Comparison of ENCODE assay signal across 8 cellular contexts in the genomic region with DNA sequence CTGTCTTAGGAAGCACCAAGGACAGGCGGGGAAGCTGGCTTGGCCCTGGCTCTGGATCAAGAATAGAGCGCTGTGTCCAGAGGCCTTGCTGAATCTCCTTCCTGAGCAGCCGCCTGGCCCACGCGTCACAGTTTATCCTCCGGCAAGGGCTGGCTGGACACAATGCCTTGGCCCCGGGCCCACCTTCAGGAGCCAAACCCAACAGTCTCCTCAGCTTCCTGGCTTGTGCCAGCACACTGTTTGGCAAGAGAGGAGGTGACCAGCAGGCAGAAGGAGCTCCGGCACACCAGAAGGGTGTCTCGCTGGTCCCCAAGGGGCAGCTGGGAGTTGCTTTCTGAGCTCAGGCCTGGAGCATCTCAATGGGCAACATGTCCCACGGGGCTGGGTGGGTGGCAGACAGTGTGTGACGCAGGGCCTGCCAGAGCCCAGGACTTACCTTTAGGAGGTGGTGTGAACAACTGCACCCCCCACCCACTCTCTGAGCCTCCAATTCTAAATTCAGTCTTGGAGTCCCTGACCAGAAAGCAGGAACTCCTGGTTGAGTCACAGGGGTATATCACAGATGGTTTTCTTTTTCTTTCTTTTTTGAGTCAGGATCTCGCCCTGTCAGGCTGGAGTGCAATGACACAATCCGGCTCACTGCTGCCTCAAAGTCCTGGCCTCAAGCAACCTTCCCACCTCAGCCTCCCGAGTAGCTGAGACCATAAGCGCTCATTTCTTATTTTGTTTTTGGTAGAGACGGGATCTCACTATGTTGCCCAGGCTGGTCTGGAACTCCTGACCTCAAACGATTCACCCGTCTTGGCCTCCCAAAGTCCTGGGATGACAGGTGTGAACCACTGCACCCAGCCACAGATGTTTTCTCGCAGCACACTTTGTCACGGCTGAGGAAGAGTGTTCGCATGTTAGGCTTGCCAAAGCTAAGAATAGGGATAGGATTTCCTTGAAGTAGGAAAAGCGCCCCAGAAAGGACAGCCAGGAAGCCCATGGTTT.
A peak's percentile ranks its signal among the peaks of the same experiment; 100 is the strongest.
DNase-seq lines count a peak whose midpoint lies in the region; ATAC-seq and TF ChIP-seq lines count a peak whose summit lies in the region.
"Had no signal": no experiment of that assay in that cellular context is flagged by ENCODE, and none has a peak within 500 bp of the region (broad histone marks: within the 10 kb centered on the region; RNA-seq: fewer than 3 reads in every experiment).

No MANE protein-coding gene starts in this region.

- H3K4me1 ChIP-seq in IMR-90 (ENCODE audit: control insufficient read depth, insufficient read depth, low read length) (peaks cover 3% of the 10 kb centered on the region), adipocyte (ENCODE audit: control insufficient read depth, insufficient read depth, low read length) (peaks cover 9% of the 10 kb centered on the region), right cardiac atrium (ENCODE audit: control insufficient read depth, insufficient read depth, low read length) (peaks cover 6% of the 10 kb centered on the region), suprapubic skin (peaks cover 8% of the 10 kb centered on the region), OCI-LY7 (ENCODE audit: insufficient read depth, low read length, poor library complexity, severe bottlenecking) (peaks cover 12% of the 10 kb centered on the region)

- peak; percentile 75 for DNase-seq in IMR-90
- peak; percentile 77 for DNase-seq in adipocyte (ENCODE audit: low read depth)
- peak; percentile 92 to 97 (median 95) for DNase-seq in right cardiac atrium
- DNase-seq in suprapubic skin (ENCODE audit: low spot score in 2 of 2), result peak; percentile 80 to 83
- no peak for DNase-seq in OCI-LY7 (ENCODE audit: low spot score)
- DNase-seq: T-helper 1 cell had no signal

- H3K27ac ChIP-seq in IMR-90 (ENCODE audit: insufficient read depth, low read length) (no peak overlapping the region), right cardiac atrium (ENCODE audit: low read length) (peak overlapping the region; percentile 8), suprapubic skin (no peak overlapping the region), OCI-LY7 (ENCODE audit: low read depth, low read length, poor library complexity, severe bottlenecking) (no peak overlapping the region)

- no peak overlapping the region for H3K23ac ChIP-seq in IMR-90 (ENCODE audit: low read depth, low read length)

- no peaks in the 10 kb centered on the region; the same call in 1 of the 2 replicates for H3K9me3 ChIP-seq in IMR-90 (ENCODE audit: control insufficient read depth, insufficient read depth, low read length)
- peaks cover 4% of the 10 kb centered on the region for H3K9me3 ChIP-seq in adipocyte (ENCODE audit: control insufficient read depth, low read length)
- no peaks in the 10 kb centered on the region for H3K9me3 ChIP-seq in right cardiac atrium (ENCODE audit: control insufficient read depth, low read length)
- no peaks in the 10 kb centered on the region for H3K9me3 ChIP-seq in suprapubic skin
- H3K9me3 ChIP-seq in OCI-LY7 (ENCODE audit: low read length), result no peaks in the 10 kb centered on the region

- intact Hi-C loops in IMR-90 (cut with micrococcal nuclease), result loop anchor here (10.0 kb wide), 1 partner anchor 418 kb away; no protein-coding TSS in a partner anchor
- intact Hi-C loops in right cardiac atrium (cut with DNase I), result loop anchor here in 2 of 4 donors (10.0 kb wide), 2 partner anchors 78 to 358 kb away; a partner anchor contains a TSS
- intact Hi-C loops in OCI-LY7 (cut with micrococcal nuclease; ENCODE audit: unreplicated experiment), result no loop called here

- H3K4me2 ChIP-seq in IMR-90 (ENCODE audit: low read depth, low read length) (no peak overlapping the region), OCI-LY7 (ENCODE audit: low read length) (no peak overlapping the region)

- H2AK5ac ChIP-seq in IMR-90 (ENCODE audit: low read depth, low read length), result peak overlapping the region; percentile 62; the same call in 1 of the 2 replicates

- H4K8ac ChIP-seq in IMR-90 (ENCODE audit: low read depth in 2 of 2, low read length in 2 of 2), result peak overlapping the region in 1 of 2 experiments; percentile 76; a peak in 2 of 4 replicates

- CTCF ChIA-PET in IMR-90 (lab: Yijun Ruan, JAX) (interaction anchor here (0.6 kb wide), 1 partner anchor 16 kb away, joined by 3 read pairs; no protein-coding TSS in a partner anchor), OCI-LY7 (lab: Charles Lee; ENCODE audit: unreplicated experiment) (no interaction called here)

- no peaks in the 10 kb centered on the region for H3K79me1 ChIP-seq in IMR-90 (ENCODE audit: low read depth in 1 of 2, low read length in 2 of 2)

- H2BK15ac ChIP-seq in IMR-90 (ENCODE audit: low read depth, low read length), result peak overlapping the region; percentile 41; the same call in 2 of the 3 replicates

- peaks cover 4% of the 10 kb centered on the region; the same call in 1 of the 2 replicates for H3K9me1 ChIP-seq in IMR-90 (ENCODE audit: insufficient read depth, low read length)

- H3K56ac ChIP-seq in IMR-90 (ENCODE audit: extremely low read depth, insufficient read depth, low read length), result no peak overlapping the region

- H4K20me1 ChIP-seq in IMR-90 (ENCODE audit: insufficient read depth, low read length), result no peaks in the 10 kb centered on the region
- no peaks in the 10 kb centered on the region for H4K20me1 ChIP-seq in OCI-LY7 (ENCODE audit: insufficient read depth, low read length)

- BruUV-seq in IMR-90 (replicated peaks; lab: Mats Ljungman, UMichigan) (no TSS peak), OCI-LY7 (replicated peaks; lab: Mats Ljungman, UMichigan) (no TSS peak)

- peak overlapping the region; percentile 70 for H3K4ac ChIP-seq in IMR-90 (ENCODE audit: low read depth, low read length)

- TF ChIP-seq EP300 in suprapubic skin (IDR thresholded peaks at IDR 0.05), result no peak

- no peaks in the 10 kb centered on the region for H3K9me2 ChIP-seq in OCI-LY7 (ENCODE audit: insufficient read depth, low read length)

- H3K27me3 ChIP-seq in IMR-90 (ENCODE audit: control insufficient read depth, insufficient read depth, low read length) (peaks cover 8% of the 10 kb centered on the region), adipocyte (replicated peaks; ENCODE audit: control insufficient read depth, insufficient read depth, low read length) (peaks cover 29% of the 10 kb centered on the region), right cardiac atrium (ENCODE audit: control insufficient read depth, insufficient read depth) (no peaks in the 10 kb centered on the region), suprapubic skin (no peaks in the 10 kb centered on the region)

- no peak for TF ChIP-seq RAD21 in IMR-90 (IDR thresholded peaks at IDR 0.05; ENCODE audit: low read length)

- dilution Hi-C loops in IMR-90 (cut with HindIII; ENCODE audit: low sequenced_read_pairs, unreplicated experiment), result no loop called here

- POLR2A ChIA-PET in IMR-90 (lab: Charles Lee; ENCODE audit: unreplicated experiment) (no interaction called here), OCI-LY7 (lab: Charles Lee) (interaction anchor here (0.7 kb wide), 1 partner anchor 10 kb away, joined by 3 read pairs; no protein-coding TSS in a partner anchor)

- ATAC-seq in IMR-90 (ENCODE audit: low read depth) (peak; percentile 70), right cardiac atrium (peak; percentile 96), HG03280 (IDR thresholded peaks at IDR 0.05; ENCODE audit: unreplicated experiment) (no peak), HG02973 (IDR thresholded peaks at IDR 0.05; ENCODE audit: unreplicated experiment) (no peak)

- H3K4me3 ChIP-seq in IMR-90 (ENCODE audit: insufficient read depth, low read depth, low read length) (no peak overlapping the region), adipocyte (ENCODE audit: low read length) (no peak overlapping the region), right cardiac atrium (ENCODE audit: low read length) (no peak overlapping the region), suprapubic skin (no peak overlapping the region), OCI-LY7 (ENCODE audit: low read depth, low read length, poor library complexity, severe bottlenecking) (no peak overlapping the region)

- peak overlapping the region; percentile 51 for H4K5ac ChIP-seq in IMR-90 (ENCODE audit: low read depth, low read length)

- in situ Hi-C loops in IMR-90 (cut with MboI; ENCODE audit: low sequenced_read_pairs), result loop anchor here (10.0 kb wide), 2 partner anchors 348 to 528 kb away; no protein-coding TSS in a partner anchor

- no peak for TF ChIP-seq POLR2A in IMR-90 (IDR thresholded peaks at IDR 0.05; ENCODE audit: low read depth, low read length)
- TF ChIP-seq POLR2A in suprapubic skin (IDR thresholded peaks at IDR 0.05), result no peak

- peak overlapping the region; percentile 54; the same call in 1 of the 2 replicates for H2BK20ac ChIP-seq in IMR-90 (ENCODE audit: low read depth, low read length)

- H2AFZ ChIP-seq in IMR-90 (replicated peaks; ENCODE audit: low read length, poor library complexity) (peak overlapping the region; percentile 88), OCI-LY7 (ENCODE audit: low read length) (no peak overlapping the region)

- H3K36me3 ChIP-seq in IMR-90 (ENCODE audit: control insufficient read depth, insufficient read depth, low read length), result no peaks in the 10 kb centered on the region
- H3K36me3 ChIP-seq in adipocyte (ENCODE audit: control insufficient read depth, insufficient read depth, low read length, severe bottlenecking), result no peaks in the 10 kb centered on the region
- no peaks in the 10 kb centered on the region for H3K36me3 ChIP-seq in suprapubic skin
- no peaks in the 10 kb centered on the region for H3K36me3 ChIP-seq in OCI-LY7 (ENCODE audit: insufficient read depth, low read length)

- no peaks in the 10 kb centered on the region for H3K79me2 ChIP-seq in OCI-LY7 (ENCODE audit: insufficient read depth, low read depth, low read length)

- 67% methylated on average over 5 of the region's 22 CpGs; no CpG with 5 or more reads in 1 of the 2 experiments for WGBS in IMR-90 (ENCODE audit: extremely low coverage in 2 of 2, insufficient read length in 1 of 2), 2 experiments
- WGBS in right cardiac atrium, result 32% methylated on average over 22 of the region's 22 CpGs
- 87% methylated on average over 12 of the region's 22 CpGs for WGBS in suprapubic skin

- no peak overlapping the region for H3K14ac ChIP-seq in IMR-90 (replicated peaks; ENCODE audit: low read depth, low read length)

- peak overlapping the region; percentile 60 for H4K91ac ChIP-seq in IMR-90 (ENCODE audit: insufficient read depth, low read depth, low read length)

- TF ChIP-seq CTCF in IMR-90 (conservative IDR thresholded peaks at IDR 0.05; ENCODE audit: low read depth, low read length), result no peak
- TF ChIP-seq CTCF in suprapubic skin (IDR thresholded peaks at IDR 0.05), result no peak
- no peak for TF ChIP-seq CTCF in OCI-LY7 (conservative IDR thresholded peaks at IDR 0.05; ENCODE audit: low read length)

- H2BK120ac ChIP-seq in IMR-90 (ENCODE audit: low read depth, low read length), result peak overlapping the region; percentile 77

- no peak overlapping the region for H3K18ac ChIP-seq in IMR-90 (ENCODE audit: low read depth, low read length)

- no peak overlapping the region for H2AK9ac ChIP-seq in IMR-90 (replicated peaks; ENCODE audit: low read depth, low read length, poor library complexity)

- peak overlapping the region; percentile 24 for H2BK5ac ChIP-seq in IMR-90 (ENCODE audit: low read depth, low read length, poor library complexity, severe bottlenecking)

- H3K9ac ChIP-seq in IMR-90 (ENCODE audit: low read depth, low read length), result no peak overlapping the region
- no peak overlapping the region for H3K9ac ChIP-seq in adipocyte (ENCODE audit: low read length)

TF ChIP-seq in IMR-90, 13 proteins besides CTCF, POLR2A, EP300 and RAD21 (continues in another document):
- no peak for TF ChIP-seq SMC3 (IDR thresholded peaks at IDR 0.05; ENCODE audit: low read depth, low read length)

Comparison
In these comparisons a context has a peak if more than half of its experiments do, and no peak if none do; other contexts are left out.
1. ATAC-seq: peak in IMR-90 (single experiment) and right cardiac atrium (2 of 2); none in HG03280 (single experiment) and HG02973 (single experiment).